Comparison of ENCODE assay signal across 18 cellular contexts in genomic region chr3:72990701-72991395, GRCh38.
"Had no signal": no experiment of that assay in that cellular context is flagged by ENCODE, and none has a peak within 500 bp of the region (broad histone marks: within the 10 kb centered on the region; RNA-seq: fewer than 3 reads in every experiment).

No MANE protein-coding gene starts in this region.

- H3K36me3 ChIP-seq: cardiac muscle cell, lower lobe of right lung, prostate gland, transverse colon, uterus had no signal

- H3K9me3 ChIP-seq: lower lobe of right lung, prostate gland, transverse colon had no signal

- DNase-seq: activated B cell treated with CpG ODN at 0.5 μM for 24 hours; activated CD4-positive, alpha-beta T cell treated with anti-CD3 and anti-CD28 coated beads for 48 hours; activated CD8-positive, alpha-beta T cell treated with anti-CD3 and anti-CD28 coated beads for 36 hours; activated effector memory CD4-positive, alpha-beta T cell treated with Interleukin-2 at 50 U/mL for 16 hours; activated T-cell treated with anti-CD3 and anti-CD28 coated beads, Interleukin-2, amount 50 U/mL, for 4 hours; effector memory CD4-positive, alpha-beta T cell; foreskin melanocyte; hypothalamus; lower lobe of right lung; right cardiac atrium; T-helper 1 cell; T-helper 9 cell; transverse colon; uterus had no signal

- H3K4me1 ChIP-seq: lower lobe of right lung, prostate gland, uterus had no signal

- H3K27me3 ChIP-seq: cardiac muscle cell, transverse colon, uterus had no signal

- H3K4me3 ChIP-seq: cardiac muscle cell, lower lobe of right lung, prostate gland, skin epidermis, transverse colon, uterus had no signal

- ATAC-seq: activated CD8-positive, alpha-beta T cell treated with anti-CD3 and anti-CD28 coated beads for 36 hours; lower lobe of right lung; right cardiac atrium had no signal

- H3K27ac ChIP-seq: epithelial cell of prostate, lower lobe of right lung, prostate gland, skin epidermis, transverse colon, uterus had no signal
